1 cellular context compared by ENCODE assay signal in the genomic region with DNA sequence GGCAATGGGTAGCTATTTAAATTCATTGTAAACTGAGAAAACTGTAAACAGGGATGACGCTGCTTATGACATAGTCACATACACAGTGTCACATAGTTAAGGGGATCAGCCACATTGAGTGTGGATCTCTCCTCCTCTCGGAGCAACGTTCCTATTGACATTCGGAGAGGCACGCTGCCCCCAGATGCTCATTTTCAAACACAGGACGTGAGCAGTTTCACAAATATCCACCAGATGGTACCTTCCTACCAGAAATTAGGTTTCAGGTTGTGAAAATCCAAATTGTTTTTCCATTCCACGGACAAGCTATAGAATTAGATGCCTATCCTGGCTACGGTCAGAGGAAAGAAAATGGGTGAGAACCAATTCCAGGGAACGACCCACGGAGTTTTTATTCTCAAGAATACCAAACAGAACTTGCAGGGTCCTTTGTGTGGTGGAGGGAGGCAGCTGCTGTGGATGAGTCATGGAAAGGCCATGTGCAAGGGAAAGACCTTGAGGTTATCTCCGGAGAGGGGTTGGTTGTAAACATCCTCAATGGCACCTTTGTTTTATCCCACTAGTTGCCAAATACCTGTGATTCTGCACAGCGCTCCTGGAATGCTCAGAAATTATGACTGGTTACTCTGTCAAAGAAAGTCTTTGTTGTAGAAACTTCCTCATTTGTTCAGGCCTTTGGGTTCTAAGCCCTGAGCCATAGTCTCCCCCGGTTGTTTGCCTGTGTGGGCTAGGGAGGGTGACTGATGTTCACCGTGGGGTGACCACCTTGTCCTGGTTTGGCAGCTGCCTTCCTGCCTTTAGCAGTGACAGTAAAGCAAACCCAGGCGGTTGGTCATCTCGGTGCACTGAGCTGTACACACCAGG.
TF ChIP-seq lines count a peak whose summit lies in the region.

No MANE protein-coding gene starts in this region.

TF ChIP-seq in HepG2, 621 proteins besides CTCF, POLR2A, EP300 and RAD21 (continued from another document and continues in another):
- peak; percentile 89 for TF ChIP-seq SIX4 (CRISPR knock-in tag; IDR thresholded peaks at IDR 0.05)
- TF ChIP-seq, protein P1, sequence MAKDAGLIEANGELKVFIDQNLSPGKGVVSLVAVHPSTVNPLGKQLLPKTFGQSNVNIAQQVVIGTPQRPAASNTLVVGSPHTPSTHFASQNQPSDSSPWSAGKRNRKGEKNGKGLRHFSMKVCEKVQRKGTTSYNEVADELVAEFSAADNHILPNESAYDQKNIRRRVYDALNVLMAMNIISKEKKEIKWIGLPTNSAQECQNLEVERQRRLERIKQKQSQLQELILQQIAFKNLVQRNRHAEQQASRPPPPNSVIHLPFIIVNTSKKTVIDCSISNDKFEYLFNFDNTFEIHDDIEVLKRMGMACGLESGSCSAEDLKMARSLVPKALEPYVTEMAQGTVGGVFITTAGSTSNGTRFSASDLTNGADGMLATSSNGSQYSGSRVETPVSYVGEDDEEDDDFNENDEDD (CRISPR knock-in tag; IDR thresholded peaks at IDR 0.05; ENCODE audit: borderline replicate concordance): peak; percentile 24; the same call in 1 of the 2 replicates
- TF ChIP-seq TGIF2 (CRISPR knock-in tag; IDR thresholded peaks at IDR 0.05): peak; percentile 78
- peak; percentile 97 for TF ChIP-seq JUND (CRISPR knock-in tag; IDR thresholded peaks at IDR 0.05)
- peak; percentile 23; the same call in 1 of the 2 replicates for TF ChIP-seq ZBTB20 (CRISPR knock-in tag; IDR thresholded peaks at IDR 0.05; ENCODE audit: borderline replicate concordance, low read depth)
- no peak for TF ChIP-seq ZNF282 (IDR thresholded peaks at IDR 0.05; ENCODE audit: partially characterized antibody)
- no peak for TF ChIP-seq GPN1 (CRISPR knock-in tag; IDR thresholded peaks at IDR 0.05; ENCODE audit: borderline replicate concordance)
- peak; percentile 65 for TF ChIP-seq MEF2D (CRISPR knock-in tag; IDR thresholded peaks at IDR 0.05)
- no peak; the same call in 1 of the 2 replicates for TF ChIP-seq NFYB (CRISPR knock-in tag; IDR thresholded peaks at IDR 0.05)
- TF ChIP-seq, protein P2, sequence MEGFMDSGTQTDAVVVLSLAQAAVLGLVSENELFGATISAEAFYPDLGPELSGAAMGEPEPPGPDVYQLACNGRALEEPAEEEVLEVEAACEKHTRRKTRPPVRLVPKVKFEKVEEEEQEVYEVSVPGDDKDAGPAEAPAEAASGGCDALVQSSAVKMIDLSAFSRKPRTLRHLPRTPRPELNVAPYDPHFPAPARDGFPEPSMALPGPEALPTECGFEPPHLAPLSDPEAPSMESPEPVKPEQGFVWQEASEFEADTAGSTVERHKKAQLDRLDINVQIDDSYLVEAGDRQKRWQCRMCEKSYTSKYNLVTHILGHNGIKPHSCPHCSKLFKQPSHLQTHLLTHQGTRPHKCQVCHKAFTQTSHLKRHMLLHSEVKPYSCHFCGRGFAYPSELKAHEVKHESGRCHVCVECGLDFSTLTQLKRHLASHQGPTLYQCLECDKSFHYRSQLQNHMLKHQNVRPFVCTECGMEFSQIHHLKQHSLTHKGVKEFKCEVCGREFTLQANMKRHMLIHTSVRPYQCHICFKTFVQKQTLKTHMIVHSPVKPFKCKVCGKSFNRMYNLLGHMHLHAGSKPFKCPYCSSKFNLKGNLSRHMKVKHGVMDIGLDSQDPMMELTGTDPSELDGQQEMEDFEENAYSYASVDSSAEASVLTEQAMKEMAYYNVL (CRISPR knock-in tag; IDR thresholded peaks at IDR 0.05; ENCODE audit: borderline replicate concordance): peak; percentile 79; the same call in 1 of the 2 replicates
- no peak for TF ChIP-seq NONO (IDR thresholded peaks at IDR 0.05)
- TF ChIP-seq NONO (CRISPR knock-in tag; conservative IDR thresholded peaks at IDR 0.05): peak; percentile 32
- no peak for TF ChIP-seq CENPX (CRISPR knock-in tag; IDR thresholded peaks at IDR 0.05)
- peak; percentile 33; the same call in 1 of the 2 replicates for TF ChIP-seq KAT8 (CRISPR knock-in tag; IDR thresholded peaks at IDR 0.05)
- no peak for TF ChIP-seq ZNF235 (CRISPR knock-in tag; IDR thresholded peaks at IDR 0.05; ENCODE audit: borderline replicate concordance)
- TF ChIP-seq, protein P3, sequence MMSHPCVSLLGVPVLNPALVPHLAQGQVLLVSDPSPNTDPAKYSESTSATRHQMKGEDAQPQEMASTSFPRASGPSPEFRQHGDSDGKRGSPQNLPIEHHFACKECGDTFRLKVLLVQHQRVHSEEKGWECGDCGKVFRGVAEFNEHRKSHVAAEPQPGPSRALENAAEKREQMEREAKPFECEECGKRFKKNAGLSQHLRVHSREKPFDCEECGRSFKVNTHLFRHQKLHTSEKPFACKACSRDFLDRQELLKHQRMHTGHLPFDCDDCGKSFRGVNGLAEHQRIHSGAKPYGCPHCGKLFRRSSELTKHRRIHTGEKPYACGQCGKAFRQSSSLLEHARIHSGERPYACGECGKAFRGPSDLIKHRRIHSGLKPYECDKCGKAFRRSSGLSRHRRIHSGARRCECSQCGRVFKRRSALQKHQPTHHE (CRISPR knock-in tag; IDR thresholded peaks at IDR 0.05; ENCODE audit: borderline replicate concordance): peak; percentile 68; the same call in 1 of the 2 replicates
- TF ChIP-seq, protein P4, sequence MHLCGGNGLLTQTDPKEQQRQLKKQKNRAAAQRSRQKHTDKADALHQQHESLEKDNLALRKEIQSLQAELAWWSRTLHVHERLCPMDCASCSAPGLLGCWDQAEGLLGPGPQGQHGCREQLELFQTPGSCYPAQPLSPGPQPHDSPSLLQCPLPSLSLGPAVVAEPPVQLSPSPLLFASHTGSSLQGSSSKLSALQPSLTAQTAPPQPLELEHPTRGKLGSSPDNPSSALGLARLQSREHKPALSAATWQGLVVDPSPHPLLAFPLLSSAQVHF (CRISPR knock-in tag; IDR thresholded peaks at IDR 0.05): no peak; the same call in 1 of the 2 replicates
- peak; percentile 94 for TF ChIP-seq NR2F6 (IDR thresholded peaks at IDR 0.05)
- peak; percentile 71 for TF ChIP-seq NR2F6 (CRISPR knock-in tag; IDR thresholded peaks at IDR 0.05)
- TF ChIP-seq ZNF746 (CRISPR knock-in tag; IDR thresholded peaks at IDR 0.05): peak; percentile 86
- TF ChIP-seq ZNF558 (CRISPR knock-in tag; IDR thresholded peaks at IDR 0.05; ENCODE audit: borderline replicate concordance): no peak; the same call in 1 of the 2 replicates
- TF ChIP-seq ZNF615 (CRISPR knock-in tag; IDR thresholded peaks at IDR 0.05; ENCODE audit: borderline replicate concordance): no peak
- TF ChIP-seq ZNF34 (CRISPR knock-in tag; IDR thresholded peaks at IDR 0.05; ENCODE audit: borderline replicate concordance): peak; percentile 70
- TF ChIP-seq ZNF556 (CRISPR knock-in tag; IDR thresholded peaks at IDR 0.05; ENCODE audit: borderline replicate concordance): peak; percentile 96; the same call in 1 of the 2 replicates
- TF ChIP-seq, protein P5, sequence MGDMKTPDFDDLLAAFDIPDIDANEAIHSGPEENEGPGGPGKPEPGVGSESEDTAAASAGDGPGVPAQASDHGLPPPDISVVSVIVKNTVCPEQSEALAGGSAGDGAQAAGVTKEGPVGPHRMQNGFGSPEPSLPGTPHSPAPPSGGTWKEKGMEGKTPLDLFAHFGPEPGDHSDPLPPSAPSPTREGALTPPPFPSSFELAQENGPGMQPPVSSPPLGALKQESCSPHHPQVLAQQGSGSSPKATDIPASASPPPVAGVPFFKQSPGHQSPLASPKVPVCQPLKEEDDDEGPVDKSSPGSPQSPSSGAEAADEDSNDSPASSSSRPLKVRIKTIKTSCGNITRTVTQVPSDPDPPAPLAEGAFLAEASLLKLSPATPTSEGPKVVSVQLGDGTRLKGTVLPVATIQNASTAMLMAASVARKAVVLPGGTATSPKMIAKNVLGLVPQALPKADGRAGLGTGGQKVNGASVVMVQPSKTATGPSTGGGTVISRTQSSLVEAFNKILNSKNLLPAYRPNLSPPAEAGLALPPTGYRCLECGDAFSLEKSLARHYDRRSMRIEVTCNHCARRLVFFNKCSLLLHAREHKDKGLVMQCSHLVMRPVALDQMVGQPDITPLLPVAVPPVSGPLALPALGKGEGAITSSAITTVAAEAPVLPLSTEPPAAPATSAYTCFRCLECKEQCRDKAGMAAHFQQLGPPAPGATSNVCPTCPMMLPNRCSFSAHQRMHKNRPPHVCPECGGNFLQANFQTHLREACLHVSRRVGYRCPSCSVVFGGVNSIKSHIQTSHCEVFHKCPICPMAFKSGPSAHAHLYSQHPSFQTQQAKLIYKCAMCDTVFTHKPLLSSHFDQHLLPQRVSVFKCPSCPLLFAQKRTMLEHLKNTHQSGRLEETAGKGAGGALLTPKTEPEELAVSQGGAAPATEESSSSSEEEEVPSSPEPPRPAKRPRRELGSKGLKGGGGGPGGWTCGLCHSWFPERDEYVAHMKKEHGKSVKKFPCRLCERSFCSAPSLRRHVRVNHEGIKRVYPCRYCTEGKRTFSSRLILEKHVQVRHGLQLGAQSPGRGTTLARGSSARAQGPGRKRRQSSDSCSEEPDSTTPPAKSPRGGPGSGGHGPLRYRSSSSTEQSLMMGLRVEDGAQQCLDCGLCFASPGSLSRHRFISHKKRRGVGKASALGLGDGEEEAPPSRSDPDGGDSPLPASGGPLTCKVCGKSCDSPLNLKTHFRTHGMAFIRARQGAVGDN (CRISPR knock-in tag; IDR thresholded peaks at IDR 0.05): peak; percentile 80; the same call in 1 of the 2 replicates
- TF ChIP-seq ZNF329 (CRISPR knock-in tag; IDR thresholded peaks at IDR 0.05; ENCODE audit: low read depth): no peak
- peak; percentile 94 for TF ChIP-seq FOXK1 (CRISPR knock-in tag; IDR thresholded peaks at IDR 0.05; ENCODE audit: borderline replicate concordance, low read depth)
- TF ChIP-seq, protein P6, sequence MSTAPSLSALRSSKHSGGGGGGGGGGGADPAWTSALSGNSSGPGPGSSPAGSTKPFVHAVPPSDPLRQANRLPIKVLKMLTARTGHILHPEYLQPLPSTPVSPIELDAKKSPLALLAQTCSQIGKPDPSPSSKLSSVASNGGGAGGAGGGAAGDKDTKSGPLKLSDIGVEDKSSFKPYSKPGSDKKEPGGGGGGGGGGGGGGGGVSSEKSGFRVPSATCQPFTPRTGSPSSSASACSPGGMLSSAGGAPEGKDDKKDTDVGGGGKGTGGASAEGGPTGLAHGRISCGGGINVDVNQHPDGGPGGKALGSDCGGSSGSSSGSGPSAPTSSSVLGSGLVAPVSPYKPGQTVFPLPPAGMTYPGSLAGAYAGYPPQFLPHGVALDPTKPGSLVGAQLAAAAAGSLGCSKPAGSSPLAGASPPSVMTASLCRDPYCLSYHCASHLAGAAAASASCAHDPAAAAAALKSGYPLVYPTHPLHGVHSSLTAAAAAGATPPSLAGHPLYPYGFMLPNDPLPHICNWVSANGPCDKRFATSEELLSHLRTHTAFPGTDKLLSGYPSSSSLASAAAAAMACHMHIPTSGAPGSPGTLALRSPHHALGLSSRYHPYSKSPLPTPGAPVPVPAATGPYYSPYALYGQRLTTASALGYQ (CRISPR knock-in tag; IDR thresholded peaks at IDR 0.05): peak; percentile 89
- TF ChIP-seq, protein P7, sequence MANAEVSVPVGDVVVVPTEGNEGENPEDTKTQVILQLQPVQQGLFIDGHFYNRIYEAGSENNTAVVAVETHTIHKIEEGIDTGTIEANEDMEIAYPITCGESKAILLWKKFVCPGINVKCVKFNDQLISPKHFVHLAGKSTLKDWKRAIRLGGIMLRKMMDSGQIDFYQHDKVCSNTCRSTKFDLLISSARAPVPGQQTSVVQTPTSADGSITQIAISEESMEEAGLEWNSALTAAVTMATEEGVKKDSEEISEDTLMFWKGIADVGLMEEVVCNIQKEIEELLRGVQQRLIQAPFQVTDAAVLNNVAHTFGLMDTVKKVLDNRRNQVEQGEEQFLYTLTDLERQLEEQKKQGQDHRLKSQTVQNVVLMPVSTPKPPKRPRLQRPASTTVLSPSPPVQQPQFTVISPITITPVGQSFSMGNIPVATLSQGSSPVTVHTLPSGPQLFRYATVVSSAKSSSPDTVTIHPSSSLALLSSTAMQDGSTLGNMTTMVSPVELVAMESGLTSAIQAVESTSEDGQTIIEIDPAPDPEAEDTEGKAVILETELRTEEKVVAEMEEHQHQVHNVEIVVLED (CRISPR knock-in tag; IDR thresholded peaks at IDR 0.05; ENCODE audit: borderline replicate concordance): peak; percentile 46
- peak; percentile 69; the same call in 1 of the 2 replicates for TF ChIP-seq SSRP1 (CRISPR knock-in tag; IDR thresholded peaks at IDR 0.05)
- TF ChIP-seq, protein P8, sequence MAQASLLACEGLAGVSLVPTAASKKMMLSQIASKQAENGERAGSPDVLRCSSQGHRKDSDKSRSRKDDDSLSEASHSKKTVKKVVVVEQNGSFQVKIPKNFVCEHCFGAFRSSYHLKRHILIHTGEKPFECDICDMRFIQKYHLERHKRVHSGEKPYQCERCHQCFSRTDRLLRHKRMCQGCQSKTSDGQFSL (CRISPR knock-in tag; IDR thresholded peaks at IDR 0.05): no peak
- TF ChIP-seq ZNF136 (CRISPR knock-in tag; IDR thresholded peaks at IDR 0.05; ENCODE audit: low read depth): peak; percentile 96; the same call in 1 of the 2 replicates
- no peak for TF ChIP-seq REXO4 (CRISPR knock-in tag; IDR thresholded peaks at IDR 0.05; ENCODE audit: borderline replicate concordance)
- TF ChIP-seq TBX3 (IDR thresholded peaks at IDR 0.05; ENCODE audit: borderline replicate concordance): peak; percentile 87
- no peak for TF ChIP-seq EEA1 (CRISPR knock-in tag; IDR thresholded peaks at IDR 0.05; ENCODE audit: borderline replicate concordance)
- TF ChIP-seq SOX13 (IDR thresholded peaks at IDR 0.05): peak; percentile 77
- peak in 1 of 2 experiments; percentile 94; a peak in 2 of 4 replicates for TF ChIP-seq SOX13 (CRISPR knock-in tag; conservative IDR thresholded peaks at IDR 0.05 in 1 of 2, IDR thresholded peaks at IDR 0.05 in 1 of 2)
- TF ChIP-seq, protein P9, sequence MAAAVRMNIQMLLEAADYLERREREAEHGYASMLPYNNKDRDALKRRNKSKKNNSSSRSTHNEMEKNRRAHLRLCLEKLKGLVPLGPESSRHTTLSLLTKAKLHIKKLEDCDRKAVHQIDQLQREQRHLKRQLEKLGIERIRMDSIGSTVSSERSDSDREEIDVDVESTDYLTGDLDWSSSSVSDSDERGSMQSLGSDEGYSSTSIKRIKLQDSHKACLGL (CRISPR knock-in tag; IDR thresholded peaks at IDR 0.05): no peak
- peak; percentile 99 for TF ChIP-seq ASH2L (IDR thresholded peaks at IDR 0.05; ENCODE audit: insufficient read length, low read depth, low read length)
- TF ChIP-seq HMG20B (CRISPR knock-in tag; conservative IDR thresholded peaks at IDR 0.05): peak; percentile 61
- no peak for TF ChIP-seq HNRNPUL1 (IDR thresholded peaks at IDR 0.05; ENCODE audit: low read depth, low read length)
- TF ChIP-seq, protein P10, sequence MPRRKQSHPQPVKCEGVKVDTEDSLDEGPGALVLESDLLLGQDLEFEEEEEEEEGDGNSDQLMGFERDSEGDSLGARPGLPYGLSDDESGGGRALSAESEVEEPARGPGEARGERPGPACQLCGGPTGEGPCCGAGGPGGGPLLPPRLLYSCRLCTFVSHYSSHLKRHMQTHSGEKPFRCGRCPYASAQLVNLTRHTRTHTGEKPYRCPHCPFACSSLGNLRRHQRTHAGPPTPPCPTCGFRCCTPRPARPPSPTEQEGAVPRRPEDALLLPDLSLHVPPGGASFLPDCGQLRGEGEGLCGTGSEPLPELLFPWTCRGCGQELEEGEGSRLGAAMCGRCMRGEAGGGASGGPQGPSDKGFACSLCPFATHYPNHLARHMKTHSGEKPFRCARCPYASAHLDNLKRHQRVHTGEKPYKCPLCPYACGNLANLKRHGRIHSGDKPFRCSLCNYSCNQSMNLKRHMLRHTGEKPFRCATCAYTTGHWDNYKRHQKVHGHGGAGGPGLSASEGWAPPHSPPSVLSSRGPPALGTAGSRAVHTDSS (CRISPR knock-in tag; conservative IDR thresholded peaks at IDR 0.05): no peak
- peak; percentile 31; the same call in 1 of the 2 replicates for TF ChIP-seq PAX8 (CRISPR knock-in tag; IDR thresholded peaks at IDR 0.05; ENCODE audit: borderline replicate concordance)
